ENCODE assay signal across 3 cellular contexts in the genomic region with DNA sequence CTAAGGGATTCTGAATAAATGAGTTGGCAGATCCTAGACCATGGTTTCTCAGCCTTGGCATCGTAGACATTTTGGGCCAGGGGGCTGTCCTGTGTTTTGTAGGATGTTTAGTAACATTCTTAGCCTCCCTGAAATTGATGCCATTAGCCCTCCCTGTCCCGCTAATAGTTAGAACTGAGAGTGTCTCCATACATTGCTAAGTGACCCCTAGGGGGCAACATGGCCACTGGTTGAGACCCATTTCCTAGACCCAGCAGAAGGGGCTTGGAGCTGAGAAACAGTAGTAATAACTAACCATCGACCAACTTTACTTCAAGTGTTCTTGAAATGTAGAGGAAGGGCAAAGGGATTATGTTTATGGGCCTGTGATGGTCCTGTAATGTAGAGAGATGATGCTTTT.
TF ChIP-seq lines count a peak whose summit lies in the region.

No MANE protein-coding gene starts in this region.

TF ChIP-seq in SK-N-SH, 30 proteins besides CTCF, POLR2A, EP300 and RAD21 (continued from another document):
- no peak for TF ChIP-seq GABPA (IDR thresholded peaks at IDR 0.05; ENCODE audit: low read depth)
- no peak for TF ChIP-seq EZH2phosphoT487 (IDR thresholded peaks at IDR 0.05; ENCODE audit: borderline replicate concordance, low read depth)
- TF ChIP-seq USF1 (IDR thresholded peaks at IDR 0.05; ENCODE audit: borderline replicate concordance, low read depth) = no peak
- no peak for TF ChIP-seq SIN3A (IDR thresholded peaks at IDR 0.05; ENCODE audit: borderline replicate concordance, low read depth, low read length)
- TF ChIP-seq PBX3 (IDR thresholded peaks at IDR 0.05) = no peak
- no peak for TF ChIP-seq MEF2A (IDR thresholded peaks at IDR 0.05; ENCODE audit: borderline replicate concordance, low read depth)
- TF ChIP-seq, protein P1, sequence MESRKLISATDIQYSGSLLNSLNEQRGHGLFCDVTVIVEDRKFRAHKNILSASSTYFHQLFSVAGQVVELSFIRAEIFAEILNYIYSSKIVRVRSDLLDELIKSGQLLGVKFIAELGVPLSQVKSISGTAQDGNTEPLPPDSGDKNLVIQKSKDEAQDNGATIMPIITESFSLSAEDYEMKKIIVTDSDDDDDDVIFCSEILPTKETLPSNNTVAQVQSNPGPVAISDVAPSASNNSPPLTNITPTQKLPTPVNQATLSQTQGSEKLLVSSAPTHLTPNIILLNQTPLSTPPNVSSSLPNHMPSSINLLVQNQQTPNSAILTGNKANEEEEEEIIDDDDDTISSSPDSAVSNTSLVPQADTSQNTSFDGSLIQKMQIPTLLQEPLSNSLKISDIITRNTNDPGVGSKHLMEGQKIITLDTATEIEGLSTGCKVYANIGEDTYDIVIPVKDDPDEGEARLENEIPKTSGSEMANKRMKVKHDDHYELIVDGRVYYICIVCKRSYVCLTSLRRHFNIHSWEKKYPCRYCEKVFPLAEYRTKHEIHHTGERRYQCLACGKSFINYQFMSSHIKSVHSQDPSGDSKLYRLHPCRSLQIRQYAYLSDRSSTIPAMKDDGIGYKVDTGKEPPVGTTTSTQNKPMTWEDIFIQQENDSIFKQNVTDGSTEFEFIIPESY (IDR thresholded peaks at IDR 0.05; ENCODE audit: borderline replicate concordance, low read depth) = no peak
- TF ChIP-seq, protein P2, sequence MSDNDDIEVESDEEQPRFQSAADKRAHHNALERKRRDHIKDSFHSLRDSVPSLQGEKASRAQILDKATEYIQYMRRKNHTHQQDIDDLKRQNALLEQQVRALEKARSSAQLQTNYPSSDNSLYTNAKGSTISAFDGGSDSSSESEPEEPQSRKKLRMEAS (IDR thresholded peaks at IDR 0.05; ENCODE audit: low read depth) = no peak
- TF ChIP-seq YY1 (IDR thresholded peaks at IDR 0.05; ENCODE audit: low read depth) = no peak
- TF ChIP-seq ELF1 (IDR thresholded peaks at IDR 0.05) = no peak
- TF ChIP-seq NFIC (IDR thresholded peaks at IDR 0.05; ENCODE audit: borderline replicate concordance) = no peak
- no peak for TF ChIP-seq RFX5 (IDR thresholded peaks at IDR 0.05; ENCODE audit: low read length)
- TF ChIP-seq RCOR1 (IDR thresholded peaks at IDR 0.05; ENCODE audit: low read length) = no peak
TF ChIP-seq in SK-N-SH: peak in this region for 0.

TF ChIP-seq in SK-N-SH treated with all-trans-retinoic acid at 6 μM for 48 hours, 23 proteins besides CTCF, POLR2A, EP300 and RAD21 (continued from another document):
- TF ChIP-seq ZNF565 (CRISPR knock-in tag; conservative IDR thresholded peaks at IDR 0.05; ENCODE audit: low read depth) (no peak), ZNF70 (CRISPR knock-in tag; IDR thresholded peaks at IDR 0.05) (no peak)

TF ChIP-seq in HCT116, 20 proteins besides CTCF, POLR2A, EP300 and RAD21:
- TF ChIP-seq, protein P1 (IDR thresholded peaks at IDR 0.05; ENCODE audit: extremely low read depth, insufficient replicate concordance, low read length) = no peak
- TF ChIP-seq CBX3 (IDR thresholded peaks at IDR 0.05; ENCODE audit: low read depth) (no peak), EZH2 (IDR thresholded peaks at IDR 0.05) (no peak), ELF1 (IDR thresholded peaks at IDR 0.05; ENCODE audit: borderline replicate concordance, low read depth) (no peak), TCF7L2 (IDR thresholded peaks at IDR 0.05; ENCODE audit: borderline replicate concordance, extremely low read depth, insufficient read depth, insufficient read length) (no peak)
- TF ChIP-seq, protein P2 (IDR thresholded peaks at IDR 0.05) = no peak
